2 cellular contexts compared by ENCODE assay signal in genomic region chr1:205810448-205811157, GRCh38.
TF ChIP-seq lines count a peak whose summit lies in the region.

No MANE protein-coding gene starts in this region.

TF ChIP-seq in SK-N-SH, 30 proteins besides CTCF, POLR2A, EP300 and RAD21 (continued from another document):
- TF ChIP-seq, protein P1, sequence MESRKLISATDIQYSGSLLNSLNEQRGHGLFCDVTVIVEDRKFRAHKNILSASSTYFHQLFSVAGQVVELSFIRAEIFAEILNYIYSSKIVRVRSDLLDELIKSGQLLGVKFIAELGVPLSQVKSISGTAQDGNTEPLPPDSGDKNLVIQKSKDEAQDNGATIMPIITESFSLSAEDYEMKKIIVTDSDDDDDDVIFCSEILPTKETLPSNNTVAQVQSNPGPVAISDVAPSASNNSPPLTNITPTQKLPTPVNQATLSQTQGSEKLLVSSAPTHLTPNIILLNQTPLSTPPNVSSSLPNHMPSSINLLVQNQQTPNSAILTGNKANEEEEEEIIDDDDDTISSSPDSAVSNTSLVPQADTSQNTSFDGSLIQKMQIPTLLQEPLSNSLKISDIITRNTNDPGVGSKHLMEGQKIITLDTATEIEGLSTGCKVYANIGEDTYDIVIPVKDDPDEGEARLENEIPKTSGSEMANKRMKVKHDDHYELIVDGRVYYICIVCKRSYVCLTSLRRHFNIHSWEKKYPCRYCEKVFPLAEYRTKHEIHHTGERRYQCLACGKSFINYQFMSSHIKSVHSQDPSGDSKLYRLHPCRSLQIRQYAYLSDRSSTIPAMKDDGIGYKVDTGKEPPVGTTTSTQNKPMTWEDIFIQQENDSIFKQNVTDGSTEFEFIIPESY (IDR thresholded peaks at IDR 0.05; ENCODE audit: borderline replicate concordance, low read depth) = no peak
- TF ChIP-seq GATA2 (CRISPR knock-in tag; IDR thresholded peaks at IDR 0.05) (no peak), RXRA (IDR thresholded peaks at IDR 0.05; ENCODE audit: borderline replicate concordance, low read depth) (no peak), MXI1 (IDR thresholded peaks at IDR 0.05; ENCODE audit: low read depth, low read length) (no peak), TEAD4 (IDR thresholded peaks at IDR 0.05; ENCODE audit: borderline replicate concordance, insufficient read depth) (no peak), JUND (IDR thresholded peaks at IDR 0.05) (no peak), RFX5 (IDR thresholded peaks at IDR 0.05; ENCODE audit: low read length) (no peak), MAX (IDR thresholded peaks at IDR 0.05; ENCODE audit: low read depth) (no peak), FOSL2 (IDR thresholded peaks at IDR 0.05; ENCODE audit: borderline replicate concordance, low read depth) (no peak), GABPA (IDR thresholded peaks at IDR 0.05; ENCODE audit: low read depth) (no peak), NRF1 (IDR thresholded peaks at IDR 0.05; ENCODE audit: low read depth, low read length) (no peak), FOXM1 (IDR thresholded peaks at IDR 0.05; ENCODE audit: low read depth) (no peak), ELF1 (IDR thresholded peaks at IDR 0.05) (no peak), CHD2 (IDR thresholded peaks at IDR 0.05; ENCODE audit: low read length, partially characterized antibody) (no peak), TCF12 (IDR thresholded peaks at IDR 0.05) (no peak)
- TF ChIP-seq, protein P2, sequence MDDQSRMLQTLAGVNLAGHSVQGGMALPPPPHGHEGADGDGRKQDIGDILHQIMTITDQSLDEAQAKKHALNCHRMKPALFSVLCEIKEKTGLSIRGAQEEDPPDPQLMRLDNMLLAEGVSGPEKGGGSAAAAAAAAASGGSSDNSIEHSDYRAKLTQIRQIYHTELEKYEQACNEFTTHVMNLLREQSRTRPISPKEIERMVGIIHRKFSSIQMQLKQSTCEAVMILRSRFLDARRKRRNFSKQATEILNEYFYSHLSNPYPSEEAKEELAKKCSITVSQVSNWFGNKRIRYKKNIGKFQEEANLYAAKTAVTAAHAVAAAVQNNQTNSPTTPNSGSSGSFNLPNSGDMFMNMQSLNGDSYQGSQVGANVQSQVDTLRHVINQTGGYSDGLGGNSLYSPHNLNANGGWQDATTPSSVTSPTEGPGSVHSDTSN (IDR thresholded peaks at IDR 0.05) = no peak
- TF ChIP-seq, protein P3, sequence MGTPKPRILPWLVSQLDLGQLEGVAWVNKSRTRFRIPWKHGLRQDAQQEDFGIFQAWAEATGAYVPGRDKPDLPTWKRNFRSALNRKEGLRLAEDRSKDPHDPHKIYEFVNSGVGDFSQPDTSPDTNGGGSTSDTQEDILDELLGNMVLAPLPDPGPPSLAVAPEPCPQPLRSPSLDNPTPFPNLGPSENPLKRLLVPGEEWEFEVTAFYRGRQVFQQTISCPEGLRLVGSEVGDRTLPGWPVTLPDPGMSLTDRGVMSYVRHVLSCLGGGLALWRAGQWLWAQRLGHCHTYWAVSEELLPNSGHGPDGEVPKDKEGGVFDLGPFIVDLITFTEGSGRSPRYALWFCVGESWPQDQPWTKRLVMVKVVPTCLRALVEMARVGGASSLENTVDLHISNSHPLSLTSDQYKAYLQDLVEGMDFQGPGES (IDR thresholded peaks at IDR 0.05; ENCODE audit: low read depth, low read length) = no peak
- TF ChIP-seq, protein P4, sequence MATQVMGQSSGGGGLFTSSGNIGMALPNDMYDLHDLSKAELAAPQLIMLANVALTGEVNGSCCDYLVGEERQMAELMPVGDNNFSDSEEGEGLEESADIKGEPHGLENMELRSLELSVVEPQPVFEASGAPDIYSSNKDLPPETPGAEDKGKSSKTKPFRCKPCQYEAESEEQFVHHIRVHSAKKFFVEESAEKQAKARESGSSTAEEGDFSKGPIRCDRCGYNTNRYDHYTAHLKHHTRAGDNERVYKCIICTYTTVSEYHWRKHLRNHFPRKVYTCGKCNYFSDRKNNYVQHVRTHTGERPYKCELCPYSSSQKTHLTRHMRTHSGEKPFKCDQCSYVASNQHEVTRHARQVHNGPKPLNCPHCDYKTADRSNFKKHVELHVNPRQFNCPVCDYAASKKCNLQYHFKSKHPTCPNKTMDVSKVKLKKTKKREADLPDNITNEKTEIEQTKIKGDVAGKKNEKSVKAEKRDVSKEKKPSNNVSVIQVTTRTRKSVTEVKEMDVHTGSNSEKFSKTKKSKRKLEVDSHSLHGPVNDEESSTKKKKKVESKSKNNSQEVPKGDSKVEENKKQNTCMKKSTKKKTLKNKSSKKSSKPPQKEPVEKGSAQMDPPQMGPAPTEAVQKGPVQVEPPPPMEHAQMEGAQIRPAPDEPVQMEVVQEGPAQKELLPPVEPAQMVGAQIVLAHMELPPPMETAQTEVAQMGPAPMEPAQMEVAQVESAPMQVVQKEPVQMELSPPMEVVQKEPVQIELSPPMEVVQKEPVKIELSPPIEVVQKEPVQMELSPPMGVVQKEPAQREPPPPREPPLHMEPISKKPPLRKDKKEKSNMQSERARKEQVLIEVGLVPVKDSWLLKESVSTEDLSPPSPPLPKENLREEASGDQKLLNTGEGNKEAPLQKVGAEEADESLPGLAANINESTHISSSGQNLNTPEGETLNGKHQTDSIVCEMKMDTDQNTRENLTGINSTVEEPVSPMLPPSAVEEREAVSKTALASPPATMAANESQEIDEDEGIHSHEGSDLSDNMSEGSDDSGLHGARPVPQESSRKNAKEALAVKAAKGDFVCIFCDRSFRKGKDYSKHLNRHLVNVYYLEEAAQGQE (IDR thresholded peaks at IDR 0.05; ENCODE audit: low read depth, low read length) = no peak

TF ChIP-seq in SK-N-SH treated with all-trans-retinoic acid at 6 μM for 48 hours, 23 proteins besides CTCF, POLR2A, EP300 and RAD21 (continued from another document):
- TF ChIP-seq POU6F1 (CRISPR knock-in tag; IDR thresholded peaks at IDR 0.05; ENCODE audit: borderline replicate concordance, low read depth) (no peak), ZFP30 (CRISPR knock-in tag; IDR thresholded peaks at IDR 0.05) (no peak), RARB (CRISPR knock-in tag; IDR thresholded peaks at IDR 0.05) (no peak), ARNTL (CRISPR knock-in tag; IDR thresholded peaks at IDR 0.05; ENCODE audit: borderline replicate concordance, low read depth) (no peak), ISL1 (CRISPR knock-in tag; IDR thresholded peaks at IDR 0.05) (no peak), GLIS3 (CRISPR knock-in tag; IDR thresholded peaks at IDR 0.05) (no peak), ZC3H10 (CRISPR knock-in tag; IDR thresholded peaks at IDR 0.05) (no peak), CSDC2 (CRISPR knock-in tag; IDR thresholded peaks at IDR 0.05) (no peak), PPARA (CRISPR knock-in tag; IDR thresholded peaks at IDR 0.05; ENCODE audit: borderline replicate concordance) (no peak), ZNF565 (CRISPR knock-in tag; conservative IDR thresholded peaks at IDR 0.05; ENCODE audit: low read depth) (no peak), OSR1 (CRISPR knock-in tag; IDR thresholded peaks at IDR 0.05) (no peak), ZNF70 (CRISPR knock-in tag; IDR thresholded peaks at IDR 0.05) (no peak), ZNF8 (CRISPR knock-in tag; IDR thresholded peaks at IDR 0.05) (no peak)
- TF ChIP-seq, protein P5, sequence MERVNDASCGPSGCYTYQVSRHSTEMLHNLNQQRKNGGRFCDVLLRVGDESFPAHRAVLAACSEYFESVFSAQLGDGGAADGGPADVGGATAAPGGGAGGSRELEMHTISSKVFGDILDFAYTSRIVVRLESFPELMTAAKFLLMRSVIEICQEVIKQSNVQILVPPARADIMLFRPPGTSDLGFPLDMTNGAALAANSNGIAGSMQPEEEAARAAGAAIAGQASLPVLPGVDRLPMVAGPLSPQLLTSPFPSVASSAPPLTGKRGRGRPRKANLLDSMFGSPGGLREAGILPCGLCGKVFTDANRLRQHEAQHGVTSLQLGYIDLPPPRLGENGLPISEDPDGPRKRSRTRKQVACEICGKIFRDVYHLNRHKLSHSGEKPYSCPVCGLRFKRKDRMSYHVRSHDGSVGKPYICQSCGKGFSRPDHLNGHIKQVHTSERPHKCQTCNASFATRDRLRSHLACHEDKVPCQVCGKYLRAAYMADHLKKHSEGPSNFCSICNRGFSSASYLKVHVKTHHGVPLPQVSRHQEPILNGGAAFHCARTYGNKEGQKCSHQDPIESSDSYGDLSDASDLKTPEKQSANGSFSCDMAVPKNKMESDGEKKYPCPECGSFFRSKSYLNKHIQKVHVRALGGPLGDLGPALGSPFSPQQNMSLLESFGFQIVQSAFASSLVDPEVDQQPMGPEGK (CRISPR knock-in tag; IDR thresholded peaks at IDR 0.05; ENCODE audit: borderline replicate concordance) = no peak
